In the genomic region with DNA sequence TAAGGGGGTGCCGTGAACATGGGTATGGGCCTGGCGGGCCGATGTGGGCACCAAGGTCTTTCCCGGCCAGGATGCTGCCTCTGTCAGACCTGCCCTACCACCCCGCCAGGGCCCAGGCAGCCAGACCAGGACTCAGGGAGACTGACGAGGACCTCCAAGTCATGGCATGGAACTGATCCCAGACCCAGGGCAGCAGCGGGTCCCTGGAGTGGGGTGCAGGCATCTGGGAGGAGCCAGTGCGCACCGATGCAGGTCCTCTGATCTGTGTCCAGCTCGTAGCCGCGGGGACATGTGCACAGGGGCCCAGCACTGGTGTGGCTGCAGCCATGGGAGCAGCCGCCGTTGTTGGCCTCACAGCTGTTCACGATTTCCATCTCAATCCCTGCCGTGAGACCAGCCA, we compare ENCODE assay signal across 2 cellular contexts.
TF ChIP-seq lines count a peak whose summit lies in the region.

No MANE protein-coding gene starts in this region.

TF ChIP-seq in HepG2, 621 proteins besides CTCF, POLR2A, EP300 and RAD21:
- TF ChIP-seq AGO2 (optimal IDR thresholded peaks at IDR 0.05; ENCODE audit: low read depth, low read length) (peak; percentile 28), ZNF781 (CRISPR knock-in tag; IDR thresholded peaks at IDR 0.05; ENCODE audit: borderline replicate concordance, not compliant biosample characterization) (no peak)

TF ChIP-seq in HCT116, 20 proteins besides CTCF, POLR2A, EP300 and RAD21:
- TF ChIP-seq CEBPB (IDR thresholded peaks at IDR 0.05; ENCODE audit: low read depth) = no peak
- TF ChIP-seq, protein P1, sequence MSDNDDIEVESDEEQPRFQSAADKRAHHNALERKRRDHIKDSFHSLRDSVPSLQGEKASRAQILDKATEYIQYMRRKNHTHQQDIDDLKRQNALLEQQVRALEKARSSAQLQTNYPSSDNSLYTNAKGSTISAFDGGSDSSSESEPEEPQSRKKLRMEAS (IDR thresholded peaks at IDR 0.05) = no peak
